Comparison of ENCODE assay signal across 1 cellular context in the genomic region with DNA sequence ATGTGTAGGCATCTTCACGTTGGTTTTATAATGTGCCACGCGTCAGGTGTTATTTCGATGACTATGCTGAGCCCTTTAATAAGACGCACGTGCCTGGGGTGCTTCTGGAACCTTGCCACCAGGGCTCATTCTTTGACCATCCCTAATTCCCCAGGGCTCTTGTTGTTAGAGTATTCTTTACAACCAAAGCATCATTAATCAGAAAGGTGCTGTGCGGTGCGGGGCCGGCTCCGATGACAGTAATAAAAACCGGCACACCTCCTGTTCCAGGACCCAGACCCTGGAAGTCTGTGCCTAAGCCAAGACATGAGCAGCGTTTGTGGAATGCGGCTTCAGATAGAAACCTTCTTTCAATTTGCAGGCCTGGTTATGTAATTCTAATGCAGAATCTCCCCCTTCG.
A peak's percentile ranks its signal among the peaks of the same experiment; 100 is the strongest.
TF ChIP-seq lines count a peak whose summit lies in the region.

No MANE protein-coding gene starts in this region.

TF ChIP-seq in HEK293, 187 proteins besides CTCF, POLR2A, EP300 and RAD21 (continued from another document and continues in another):
- TF ChIP-seq, protein P1, sequence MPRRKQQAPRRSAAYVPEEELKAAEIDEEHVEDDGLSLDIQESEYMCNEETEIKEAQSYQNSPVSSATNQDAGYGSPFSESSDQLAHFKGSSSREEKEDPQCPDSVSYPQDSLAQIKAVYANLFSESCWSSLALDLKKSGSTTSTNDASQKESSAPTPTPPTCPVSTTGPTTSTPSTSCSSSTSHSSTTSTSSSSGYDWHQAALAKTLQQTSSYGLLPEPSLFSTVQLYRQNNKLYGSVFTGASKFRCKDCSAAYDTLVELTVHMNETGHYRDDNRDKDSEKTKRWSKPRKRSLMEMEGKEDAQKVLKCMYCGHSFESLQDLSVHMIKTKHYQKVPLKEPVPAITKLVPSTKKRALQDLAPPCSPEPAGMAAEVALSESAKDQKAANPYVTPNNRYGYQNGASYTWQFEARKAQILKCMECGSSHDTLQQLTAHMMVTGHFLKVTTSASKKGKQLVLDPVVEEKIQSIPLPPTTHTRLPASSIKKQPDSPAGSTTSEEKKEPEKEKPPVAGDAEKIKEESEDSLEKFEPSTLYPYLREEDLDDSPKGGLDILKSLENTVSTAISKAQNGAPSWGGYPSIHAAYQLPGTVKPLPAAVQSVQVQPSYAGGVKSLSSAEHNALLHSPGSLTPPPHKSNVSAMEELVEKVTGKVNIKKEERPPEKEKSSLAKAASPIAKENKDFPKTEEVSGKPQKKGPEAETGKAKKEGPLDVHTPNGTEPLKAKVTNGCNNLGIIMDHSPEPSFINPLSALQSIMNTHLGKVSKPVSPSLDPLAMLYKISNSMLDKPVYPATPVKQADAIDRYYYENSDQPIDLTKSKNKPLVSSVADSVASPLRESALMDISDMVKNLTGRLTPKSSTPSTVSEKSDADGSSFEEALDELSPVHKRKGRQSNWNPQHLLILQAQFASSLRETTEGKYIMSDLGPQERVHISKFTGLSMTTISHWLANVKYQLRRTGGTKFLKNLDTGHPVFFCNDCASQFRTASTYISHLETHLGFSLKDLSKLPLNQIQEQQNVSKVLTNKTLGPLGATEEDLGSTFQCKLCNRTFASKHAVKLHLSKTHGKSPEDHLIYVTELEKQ (tag by site-specific recombination; IDR thresholded peaks at IDR 0.05; ENCODE audit: borderline replicate concordance), result peak; percentile 94
- TF ChIP-seq ZNF184 (tag by site-specific recombination; IDR thresholded peaks at IDR 0.05) (peak; percentile 80; the same call in 1 of the 2 replicates), MYNN (tag by site-specific recombination; IDR thresholded peaks at IDR 0.05; ENCODE audit: borderline replicate concordance) (no peak), SP3 (tag by site-specific recombination; IDR thresholded peaks at IDR 0.05) (no peak), ZNF23 (tag by site-specific recombination; IDR thresholded peaks at IDR 0.05; ENCODE audit: borderline replicate concordance) (no peak), SALL2 (tag by site-specific recombination; IDR thresholded peaks at IDR 0.05; ENCODE audit: borderline replicate concordance) (no peak), ZNF2 (tag by site-specific recombination; IDR thresholded peaks at IDR 0.05) (peak; percentile 70), IKZF3 (tag by site-specific recombination; IDR thresholded peaks at IDR 0.05) (peak; percentile 78), ZNF48 (tag by site-specific recombination; IDR thresholded peaks at IDR 0.05) (no peak), ZNF214 (tag by site-specific recombination; IDR thresholded peaks at IDR 0.05; ENCODE audit: borderline replicate concordance) (no peak), ZNF610 (tag by site-specific recombination; IDR thresholded peaks at IDR 0.05; ENCODE audit: borderline replicate concordance) (no peak), ZNF530 (tag by site-specific recombination; IDR thresholded peaks at IDR 0.05; ENCODE audit: low read depth) (no peak), ZNF473 (tag by site-specific recombination; IDR thresholded peaks at IDR 0.05) (no peak), ZNF624 (tag by site-specific recombination; IDR thresholded peaks at IDR 0.05) (no peak), ZNF549 (tag by site-specific recombination; IDR thresholded peaks at IDR 0.05) (no peak), ZNF777 (tag by site-specific recombination; IDR thresholded peaks at IDR 0.05; ENCODE audit: borderline replicate concordance) (no peak), ZNF16 (tag by site-specific recombination; IDR thresholded peaks at IDR 0.05; ENCODE audit: low read depth) (no peak), KLF16 (tag by site-specific recombination; IDR thresholded peaks at IDR 0.05) (no peak), ZNF747 (tag by site-specific recombination; IDR thresholded peaks at IDR 0.05) (no peak), ZNF596 (tag by site-specific recombination; IDR thresholded peaks at IDR 0.05) (no peak), ZBTB8A (tag by site-specific recombination; IDR thresholded peaks at IDR 0.05) (peak; percentile 63; the same call in 1 of the 2 replicates), ZNF37A (tag by site-specific recombination; IDR thresholded peaks at IDR 0.05) (no peak), ZNF211 (tag by site-specific recombination; IDR thresholded peaks at IDR 0.05; ENCODE audit: low read depth) (no peak), ZNF555 (tag by site-specific recombination; conservative IDR thresholded peaks at IDR 0.05) (no peak), ZNF155 (tag by site-specific recombination; IDR thresholded peaks at IDR 0.05) (no peak), ZNF629 (tag by site-specific recombination; IDR thresholded peaks at IDR 0.05) (peak; percentile 88), ZNF221 (tag by site-specific recombination; IDR thresholded peaks at IDR 0.05; ENCODE audit: borderline replicate concordance) (no peak), ZNF837 (tag by site-specific recombination; IDR thresholded peaks at IDR 0.05) (no peak), ZNF76 (tag by site-specific recombination; IDR thresholded peaks at IDR 0.05; ENCODE audit: borderline replicate concordance, low read depth) (0 out of 2 replicates have a peak, but pooled peaks have one; percentile 37), BCL6B (tag by site-specific recombination; IDR thresholded peaks at IDR 0.05) (peak; percentile 35; the same call in 1 of the 2 replicates), ZNF785 (tag by site-specific recombination; IDR thresholded peaks at IDR 0.05) (no peak), FEZF1 (tag by site-specific recombination; IDR thresholded peaks at IDR 0.05) (peak; percentile 89), ZBTB21 (tag by site-specific recombination; IDR thresholded peaks at IDR 0.05) (0 out of 2 replicates have a peak, but pooled peaks have one; percentile 27), ZNF510 (tag by site-specific recombination; IDR thresholded peaks at IDR 0.05; ENCODE audit: insufficient replicate concordance) (no peak), SCRT1 (tag by site-specific recombination; IDR thresholded peaks at IDR 0.05; ENCODE audit: borderline replicate concordance) (no peak), ZNF354C (tag by site-specific recombination; IDR thresholded peaks at IDR 0.05; ENCODE audit: borderline replicate concordance, low read depth) (no peak), ZNF416 (tag by site-specific recombination; IDR thresholded peaks at IDR 0.05) (no peak), PRDM1 (tag by site-specific recombination; IDR thresholded peaks at IDR 0.05) (no peak), ZFP3 (tag by site-specific recombination; IDR thresholded peaks at IDR 0.05; ENCODE audit: low read depth) (no peak), ZNF514 (tag by site-specific recombination; IDR thresholded peaks at IDR 0.05) (no peak), ZNF518A (tag by site-specific recombination; conservative IDR thresholded peaks at IDR 0.05; ENCODE audit: low read depth) (no peak), GLI4 (tag by site-specific recombination; IDR thresholded peaks at IDR 0.05) (no peak), ZNF366 (tag by site-specific recombination; conservative IDR thresholded peaks at IDR 0.05) (peak; percentile 69), ZNF580 (tag by site-specific recombination; IDR thresholded peaks at IDR 0.05) (0 out of 2 replicates have a peak, but pooled peaks have one; percentile 16), ZNF157 (tag by site-specific recombination; IDR thresholded peaks at IDR 0.05) (no peak), ZNF423 (tag by site-specific recombination; IDR thresholded peaks at IDR 0.05) (peak; percentile 52; the same call in 1 of the 2 replicates), ZNF174 (tag by site-specific recombination; IDR thresholded peaks at IDR 0.05) (no peak), WT1 (tag by site-specific recombination; IDR thresholded peaks at IDR 0.05) (peak; percentile 97), ZNF175 (tag by site-specific recombination; IDR thresholded peaks at IDR 0.05) (no peak), ZFP41 (tag by site-specific recombination; IDR thresholded peaks at IDR 0.05; ENCODE audit: borderline replicate concordance) (no peak), TCF7L2 (IDR thresholded peaks at IDR 0.05; ENCODE audit: borderline replicate concordance, low read depth, low read length) (no peak)
- TF ChIP-seq, protein P2, sequence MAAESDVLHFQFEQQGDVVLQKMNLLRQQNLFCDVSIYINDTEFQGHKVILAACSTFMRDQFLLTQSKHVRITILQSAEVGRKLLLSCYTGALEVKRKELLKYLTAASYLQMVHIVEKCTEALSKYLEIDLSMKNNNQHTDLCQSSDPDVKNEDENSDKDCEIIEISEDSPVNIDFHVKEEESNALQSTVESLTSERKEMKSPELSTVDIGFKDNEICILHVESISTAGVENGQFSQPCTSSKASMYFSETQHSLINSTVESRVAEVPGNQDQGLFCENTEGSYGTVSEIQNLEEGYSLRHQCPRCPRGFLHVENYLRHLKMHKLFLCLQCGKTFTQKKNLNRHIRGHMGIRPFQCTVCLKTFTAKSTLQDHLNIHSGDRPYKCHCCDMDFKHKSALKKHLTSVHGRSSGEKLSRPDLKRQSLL (tag by site-specific recombination; IDR thresholded peaks at IDR 0.05), result no peak
- TF ChIP-seq, protein P3, sequence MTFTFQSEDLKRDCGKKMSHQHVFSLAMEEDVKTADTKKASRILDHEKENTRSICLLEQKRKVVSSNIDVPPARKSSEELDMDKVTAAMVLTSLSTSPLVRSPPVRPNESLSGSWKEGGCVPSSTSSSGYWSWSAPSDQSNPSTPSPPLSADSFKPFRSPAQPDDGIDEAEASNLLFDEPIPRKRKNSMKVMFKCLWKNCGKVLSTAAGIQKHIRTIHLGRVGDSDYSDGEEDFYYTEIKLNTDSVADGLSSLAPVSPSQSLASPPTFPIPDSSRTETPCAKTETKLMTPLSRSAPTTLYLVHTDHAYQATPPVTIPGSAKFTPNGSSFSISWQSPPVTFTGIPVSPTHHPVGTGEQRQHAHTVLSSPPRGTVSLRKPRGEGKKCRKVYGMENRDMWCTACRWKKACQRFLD (tag by site-specific recombination; IDR thresholded peaks at IDR 0.05), result no peak
- TF ChIP-seq, protein P4, sequence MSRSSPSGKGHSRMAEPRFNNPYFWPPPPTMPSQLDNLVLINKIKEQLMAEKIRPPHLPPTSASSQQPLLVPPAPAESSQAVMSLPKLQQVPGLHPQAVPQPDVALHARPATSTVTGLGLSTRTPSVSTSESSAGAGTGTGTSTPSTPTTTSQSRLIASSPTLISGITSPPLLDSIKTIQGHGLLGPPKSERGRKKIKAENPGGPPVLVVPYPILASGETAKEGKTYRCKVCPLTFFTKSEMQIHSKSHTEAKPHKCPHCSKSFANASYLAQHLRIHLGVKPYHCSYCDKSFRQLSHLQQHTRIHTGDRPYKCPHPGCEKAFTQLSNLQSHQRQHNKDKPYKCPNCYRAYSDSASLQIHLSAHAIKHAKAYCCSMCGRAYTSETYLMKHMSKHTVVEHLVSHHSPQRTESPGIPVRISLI (tag by site-specific recombination; IDR thresholded peaks at IDR 0.05), result no peak; the same call in 1 of the 2 replicates
- TF ChIP-seq, protein P5, sequence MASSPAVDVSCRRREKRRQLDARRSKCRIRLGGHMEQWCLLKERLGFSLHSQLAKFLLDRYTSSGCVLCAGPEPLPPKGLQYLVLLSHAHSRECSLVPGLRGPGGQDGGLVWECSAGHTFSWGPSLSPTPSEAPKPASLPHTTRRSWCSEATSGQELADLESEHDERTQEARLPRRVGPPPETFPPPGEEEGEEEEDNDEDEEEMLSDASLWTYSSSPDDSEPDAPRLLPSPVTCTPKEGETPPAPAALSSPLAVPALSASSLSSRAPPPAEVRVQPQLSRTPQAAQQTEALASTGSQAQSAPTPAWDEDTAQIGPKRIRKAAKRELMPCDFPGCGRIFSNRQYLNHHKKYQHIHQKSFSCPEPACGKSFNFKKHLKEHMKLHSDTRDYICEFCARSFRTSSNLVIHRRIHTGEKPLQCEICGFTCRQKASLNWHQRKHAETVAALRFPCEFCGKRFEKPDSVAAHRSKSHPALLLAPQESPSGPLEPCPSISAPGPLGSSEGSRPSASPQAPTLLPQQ (tag by site-specific recombination; IDR thresholded peaks at IDR 0.05), result peak; percentile 46; the same call in 1 of the 2 replicates
